ENCODE assay signal across 1 cellular context in genomic region chr1:32869844-32870614, GRCh38.
TF ChIP-seq lines count a peak whose summit lies in the region.

No MANE protein-coding gene starts in this region.

TF ChIP-seq in HEK293, 187 proteins besides CTCF, POLR2A, EP300 and RAD21 (continued from another document):
- TF ChIP-seq BCL6B (tag by site-specific recombination; IDR thresholded peaks at IDR 0.05) (no peak), GLIS2 (tag by site-specific recombination; IDR thresholded peaks at IDR 0.05) (peak; percentile 33; the same call in 1 of the 2 replicates), ZNF155 (tag by site-specific recombination; IDR thresholded peaks at IDR 0.05) (no peak), KLF17 (tag by site-specific recombination; IDR thresholded peaks at IDR 0.05) (no peak), ZNF404 (tag by site-specific recombination; IDR thresholded peaks at IDR 0.05) (no peak), ZXDB (tag by site-specific recombination; IDR thresholded peaks at IDR 0.05) (no peak), ZNF324 (tag by site-specific recombination; IDR thresholded peaks at IDR 0.05) (no peak), ZNF214 (tag by site-specific recombination; IDR thresholded peaks at IDR 0.05; ENCODE audit: borderline replicate concordance) (no peak), ZNF362 (tag by site-specific recombination; IDR thresholded peaks at IDR 0.05) (no peak), ZNF664 (tag by site-specific recombination; IDR thresholded peaks at IDR 0.05) (no peak), ZEB2 (tag by site-specific recombination; IDR thresholded peaks at IDR 0.05) (no peak), ZSCAN5A (tag by site-specific recombination; IDR thresholded peaks at IDR 0.05) (no peak), ZSCAN30 (tag by site-specific recombination; IDR thresholded peaks at IDR 0.05) (no peak), ZNF175 (tag by site-specific recombination; IDR thresholded peaks at IDR 0.05) (no peak), ZNF398 (tag by site-specific recombination; IDR thresholded peaks at IDR 0.05) (0 out of 2 replicates have a peak, but pooled peaks have one; percentile 0), PATZ1 (tag by site-specific recombination; IDR thresholded peaks at IDR 0.05) (0 out of 2 replicates have a peak, but pooled peaks have one; percentile 12), ZSCAN18 (tag by site-specific recombination; IDR thresholded peaks at IDR 0.05) (no peak), BCL11B (tag by site-specific recombination; IDR thresholded peaks at IDR 0.05; ENCODE audit: low read depth) (no peak), TRIM28 (IDR thresholded peaks at IDR 0.05; ENCODE audit: borderline replicate concordance, low read length) (no peak), ZIC2 (tag by site-specific recombination; IDR thresholded peaks at IDR 0.05) (peak; percentile 82), GLIS1 (tag by site-specific recombination; IDR thresholded peaks at IDR 0.05) (peak; percentile 54), ZNF335 (tag by site-specific recombination; conservative IDR thresholded peaks at IDR 0.05) (peak; percentile 49), ZFP69B (tag by site-specific recombination; IDR thresholded peaks at IDR 0.05) (peak; percentile 48; the same call in 1 of the 2 replicates), ZNF16 (tag by site-specific recombination; IDR thresholded peaks at IDR 0.05; ENCODE audit: low read depth) (no peak), ZNF626 (tag by site-specific recombination; IDR thresholded peaks at IDR 0.05) (no peak), ZNF354C (tag by site-specific recombination; IDR thresholded peaks at IDR 0.05; ENCODE audit: borderline replicate concordance, low read depth) (no peak), ZNF248 (tag by site-specific recombination; IDR thresholded peaks at IDR 0.05) (no peak), ZNF837 (tag by site-specific recombination; IDR thresholded peaks at IDR 0.05) (no peak), ZBTB48 (tag by site-specific recombination; IDR thresholded peaks at IDR 0.05) (peak; percentile 34; the same call in 1 of the 2 replicates), ZNF785 (tag by site-specific recombination; IDR thresholded peaks at IDR 0.05) (no peak)
